ENCODE assay signal across 8 cellular contexts in the genomic region with DNA sequence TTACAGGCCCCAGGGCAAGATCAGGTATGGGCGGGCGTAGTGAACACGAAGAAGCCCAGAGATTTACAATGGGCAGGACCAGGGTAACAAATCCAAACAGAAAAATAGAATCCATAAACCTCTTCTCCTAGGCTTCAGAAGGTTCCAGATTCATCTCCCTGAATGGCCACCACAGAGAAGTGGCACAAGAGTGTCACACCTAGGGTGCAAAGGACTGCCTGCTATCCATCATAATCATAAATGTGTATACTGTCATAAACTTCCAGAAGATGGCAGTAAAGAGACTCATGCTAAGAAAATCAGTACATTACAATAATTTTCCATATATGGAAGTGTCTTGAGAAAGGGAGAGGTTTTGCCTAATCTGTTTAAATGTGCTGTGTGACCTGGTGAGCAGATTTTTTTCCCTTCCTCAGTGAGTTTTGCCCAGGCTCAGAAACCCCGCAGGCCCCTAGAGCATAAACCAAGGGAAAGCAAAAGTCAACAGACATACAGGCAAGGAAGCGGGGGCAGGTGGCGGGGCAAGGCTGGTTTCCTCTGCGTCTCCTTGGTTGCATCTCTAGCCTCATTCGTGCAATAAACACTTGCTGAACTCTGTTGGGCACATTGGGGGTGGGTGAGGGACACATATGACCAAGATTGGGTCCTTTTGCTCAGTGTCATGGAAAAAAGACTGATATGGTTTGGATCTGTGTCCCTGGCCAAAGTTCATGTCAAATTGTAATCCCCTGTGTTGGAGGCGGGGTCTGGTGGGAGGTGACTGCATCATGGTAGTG.
DNase-seq lines count a peak whose midpoint lies in the region; ATAC-seq and TF ChIP-seq lines count a peak whose summit lies in the region.

No MANE protein-coding gene starts in this region.

- peak; percentile 56 for TF ChIP-seq CTCF in LNCaP clone FGC (IDR thresholded peaks at IDR 0.05; ENCODE audit: control insufficient read depth, extremely low read depth, insufficient read depth)
- TF ChIP-seq CTCF in gastroesophageal sphincter (IDR thresholded peaks at IDR 0.05) = peak in 1 of 4 experiments; percentile 31

- no peaks in the 10 kb centered on the region for H3K27me3 ChIP-seq in gastroesophageal sphincter

- DNase-seq in activated CD8-positive, alpha-beta memory T cell treated with anti-CD3 and anti-CD28 coated beads for 24 hours = peak; percentile 50
- DNase-seq in activated CD8-positive, alpha-beta memory T cell treated with anti-CD3 and anti-CD28 coated beads, Interleukin-2, amount 50 U/mL, for 4 hours = no peak
- DNase-seq in LNCaP clone FGC (ENCODE audit: low read depth) (no peak), mesenteric fat pad (ENCODE audit: low spot score) (peak; percentile 82)
- DNase-seq in activated CD8-positive, alpha-beta memory T cell treated with anti-CD3 and anti-CD28 coated beads, Interleukin-2, amount 50 U/mL, for 48 hours = peak; percentile 46

- no peaks in the 10 kb centered on the region for H3K36me3 ChIP-seq in gastroesophageal sphincter

- H3K4me3 ChIP-seq in LNCaP clone FGC (ENCODE audit: low read depth, low read length) (no peak overlapping the region), gastroesophageal sphincter (no peak overlapping the region)

- H3K4me1 ChIP-seq in gastroesophageal sphincter = peaks cover 0 to 16% (median 3%) of the 10 kb centered on the region in 3 donors

- no peak for TF ChIP-seq POLR2A in gastroesophageal sphincter (IDR thresholded peaks at IDR 0.05)

- ATAC-seq in HG03439 (IDR thresholded peaks at IDR 0.05; ENCODE audit: unreplicated experiment) = no peak
- ATAC-seq in gastroesophageal sphincter = no peak
- no peak for ATAC-seq in GM18519 (IDR thresholded peaks at IDR 0.05; ENCODE audit: low FRiP score, unreplicated experiment)

- H3K27ac ChIP-seq in gastroesophageal sphincter = no peak overlapping the region

- peaks cover 0 to 13% (median 0%) of the 10 kb centered on the region in 3 donors for H3K9me3 ChIP-seq in gastroesophageal sphincter

- TF ChIP-seq EP300 in gastroesophageal sphincter (IDR thresholded peaks at IDR 0.05) = no peak

- WGBS in gastroesophageal sphincter (ENCODE audit: low coverage in 1 of 2), 2 donors = 71 to 80% methylated on average over 5 to 6 of the region's 9 CpGs

Comparison
In these comparisons a context has a peak if more than half of its experiments do, and no peak if none do; other contexts are left out.
1. DNase-seq: peak in activated CD8-positive, alpha-beta memory T cell treated with anti-CD3 and anti-CD28 coated beads for 24 hours (single experiment), activated CD8-positive, alpha-beta memory T cell treated with anti-CD3 and anti-CD28 coated beads, Interleukin-2, amount 50 U/mL, for 48 hours (single experiment) and mesenteric fat pad (single experiment); none in activated CD8-positive, alpha-beta memory T cell treated with anti-CD3 and anti-CD28 coated beads, Interleukin-2, amount 50 U/mL, for 4 hours (single experiment) and LNCaP clone FGC (single experiment).